Comparison of ENCODE assay signal across 18 cellular contexts in the genomic region with DNA sequence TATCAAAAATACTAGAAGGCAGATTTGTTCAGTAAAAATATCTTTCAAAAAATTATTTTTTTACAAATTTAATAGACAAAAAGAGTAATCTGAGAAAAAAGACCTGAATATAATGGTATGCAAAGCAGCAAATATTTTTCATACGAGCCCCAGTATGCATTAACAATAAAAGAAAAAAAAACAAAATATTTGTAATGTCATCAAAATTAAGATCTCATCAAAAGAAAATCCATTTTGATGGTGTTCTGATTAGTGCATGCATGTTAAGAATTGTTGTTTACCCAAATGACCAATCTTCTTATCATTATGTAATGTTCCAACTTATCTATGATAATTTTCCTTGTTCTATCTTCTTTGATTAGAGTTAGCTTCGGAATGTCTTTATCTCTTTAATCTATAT.
DNase-seq lines count a peak whose midpoint lies in the region; ATAC-seq, FAIRE-seq and TF ChIP-seq lines count a peak whose summit lies in the region.
"Had no signal": no experiment of that assay in that cellular context is flagged by ENCODE, and none has a peak within 500 bp of the region (broad histone marks: within the 10 kb centered on the region; RNA-seq: fewer than 3 reads in every experiment).

No MANE protein-coding gene starts in this region.

- no peak for TF ChIP-seq RAD21 in HepG2 (CRISPR knock-in tag; IDR thresholded peaks at IDR 0.05)
- no peak for TF ChIP-seq RAD21 in IMR-90 (IDR thresholded peaks at IDR 0.05; ENCODE audit: low read length)
- no peak for TF ChIP-seq RAD21 in K562 (CRISPR knock-in tag; conservative IDR thresholded peaks at IDR 0.05 in 1 of 2, IDR thresholded peaks at IDR 0.05 in 1 of 2)

- H2AFZ ChIP-seq in HepG2 (ENCODE audit: low read length) = no peak overlapping the region
- H2AFZ ChIP-seq in IMR-90 (replicated peaks; ENCODE audit: low read length, poor library complexity) = no peak overlapping the region
- no peak overlapping the region for H2AFZ ChIP-seq in K562 (ENCODE audit: low read depth, low read length)

- in situ Hi-C loops in HepG2 (cut with HindIII; ENCODE audit: extremely low pct_ligation_motif_present, low pct_unique_long_range_greater_than_20kb) (no loop called here), IMR-90 (cut with MboI; ENCODE audit: low sequenced_read_pairs) (no loop called here), K562 (cut with MboI) (no loop called here)

- CTCF ChIA-PET in HepG2 (lab: Yijun Ruan, JAX; ENCODE audit: low intra/inter-chr PET ratio, low total read pairs) (no interaction called here), IMR-90 (lab: Yijun Ruan, JAX) (no interaction called here), K562 (lab: Yijun Ruan, JAX; ENCODE audit: low intra/inter-chr PET ratio) (no interaction called here)

- no peak overlapping the region for H4K8ac ChIP-seq in IMR-90 (ENCODE audit: low read depth in 2 of 2, low read length in 2 of 2)

- H3K79me2 ChIP-seq in HepG2 (ENCODE audit: insufficient read depth, low read length) = no peaks in the 10 kb centered on the region
- H3K79me2 ChIP-seq in K562 (ENCODE audit: control insufficient read depth, insufficient read depth, low read length) = no peaks in the 10 kb centered on the region

- H3K9me1 ChIP-seq in IMR-90 (ENCODE audit: insufficient read depth, low read length) = no peaks in the 10 kb centered on the region
- no peaks in the 10 kb centered on the region for H3K9me1 ChIP-seq in K562 (ENCODE audit: control insufficient read depth, insufficient read depth, low read length)

- no peak overlapping the region for H3K56ac ChIP-seq in IMR-90 (ENCODE audit: extremely low read depth, insufficient read depth, low read length)

- no peak overlapping the region for H2BK15ac ChIP-seq in IMR-90 (ENCODE audit: low read depth, low read length)

- no peak overlapping the region for H3K18ac ChIP-seq in IMR-90 (ENCODE audit: low read depth, low read length)

- H3K14ac ChIP-seq in IMR-90 (replicated peaks; ENCODE audit: low read depth, low read length) = no peak overlapping the region

- H4K5ac ChIP-seq in IMR-90 (ENCODE audit: low read depth, low read length) = no peak overlapping the region

- H4K20me1 ChIP-seq in HepG2 (ENCODE audit: insufficient read depth, low read length) = no peaks in the 10 kb centered on the region
- no peaks in the 10 kb centered on the region for H4K20me1 ChIP-seq in IMR-90 (ENCODE audit: insufficient read depth, low read length)
- no peaks in the 10 kb centered on the region for H4K20me1 ChIP-seq in K562 (replicated peaks; ENCODE audit: control insufficient read depth, insufficient read depth, low read length)
- H4K20me1 ChIP-seq: BLaER1 treated with 17β-estradiol and CSF1 and Interleukin-3, amounts not matched to agents 10 nM and 100 nM had no signal

- TF ChIP-seq CTCF in HepG2 (CRISPR knock-in tag; IDR thresholded peaks at IDR 0.05) = no peak
- TF ChIP-seq CTCF in right lobe of liver (IDR thresholded peaks at IDR 0.05) = no peak
- no peak for TF ChIP-seq CTCF in IMR-90 (conservative IDR thresholded peaks at IDR 0.05; ENCODE audit: low read depth, low read length)
- no peak for TF ChIP-seq CTCF in K562 (IDR thresholded peaks at IDR 0.05 in 2 of 3, conservative IDR thresholded peaks at IDR 0.05 in 1 of 3; ENCODE audit: insufficient read depth in 2 of 3, low read depth in 1 of 3, low read length in 3 of 3)

- BruUV-seq in HepG2 (replicated peaks; lab: Mats Ljungman, UMichigan) (no TSS peak), IMR-90 (replicated peaks; lab: Mats Ljungman, UMichigan) (no TSS peak), K562 (replicated peaks; lab: Mats Ljungman, UMichigan) (no TSS peak)

- no peak overlapping the region for H2AK5ac ChIP-seq in IMR-90 (ENCODE audit: low read depth, low read length)

- H3K27ac ChIP-seq in HepG2 (ENCODE audit: extremely low read length, insufficient read depth, low read length) (no peak overlapping the region), right lobe of liver (no peak overlapping the region), IMR-90 (ENCODE audit: insufficient read depth, low read length) (no peak overlapping the region), K562 (ENCODE audit: extremely low read depth, low read depth, low read length) (no peak overlapping the region)
- no peak overlapping the region for H3K27ac ChIP-seq in effector memory CD4-positive, alpha-beta T cell (ENCODE audit: insufficient read depth, low read length, poor library complexity, severe bottlenecking)
- H3K27ac ChIP-seq: 22Rv1; BLaER1 treated with 17β-estradiol and CSF1 and Interleukin-3, amounts not matched to agents 10 nM and 100 nM; C4-2B had no signal

- ATAC-seq in HepG2 = no peak
- ATAC-seq in right lobe of liver = no peak
- no peak for ATAC-seq in IMR-90 (ENCODE audit: low read depth)
- ATAC-seq in K562 = no peak
- no peak for ATAC-seq in GM18868 (IDR thresholded peaks at IDR 0.05; ENCODE audit: unreplicated experiment)
- ATAC-seq: CD8-positive, alpha-beta T cell had no signal

- H3K4me2 ChIP-seq in HepG2 (ENCODE audit: low read depth, low read length) (no peak overlapping the region), IMR-90 (ENCODE audit: low read depth, low read length) (no peak overlapping the region), K562 (ENCODE audit: insufficient read depth, low read length) (no peak overlapping the region)
- H3K4me2 ChIP-seq: BLaER1 treated with 17β-estradiol and CSF1 and Interleukin-3, amounts not matched to agents 10 nM and 100 nM had no signal

- H2AK9ac ChIP-seq in IMR-90 (replicated peaks; ENCODE audit: low read depth, low read length, poor library complexity) = no peak overlapping the region

- TF ChIP-seq POLR2A in HepG2 (IDR thresholded peaks at IDR 0.05; ENCODE audit: insufficient read depth in 1 of 2, low read depth in 2 of 2, low read length in 2 of 2) = no peak
- TF ChIP-seq POLR2A in right lobe of liver (IDR thresholded peaks at IDR 0.05) = no peak
- TF ChIP-seq POLR2A in IMR-90 (IDR thresholded peaks at IDR 0.05; ENCODE audit: low read depth, low read length) = no peak
- TF ChIP-seq POLR2A in K562 (conservative IDR thresholded peaks at IDR 0.05) = no peak

- FAIRE-seq in HepG2 (lab: Jason Lieb, UNC) = no peak
- no peak for FAIRE-seq in K562 (lab: Jason Lieb, UNC)
- FAIRE-seq: D721Med, GM12891 had no signal

- no peak overlapping the region for H2BK120ac ChIP-seq in IMR-90 (ENCODE audit: low read depth, low read length)

- H3K9me3 ChIP-seq in HepG2 (ENCODE audit: low read length) (peaks cover 7% of the 10 kb centered on the region; the same call in 1 of the 2 replicates), right lobe of liver (no peaks in the 10 kb centered on the region), IMR-90 (ENCODE audit: control insufficient read depth, insufficient read depth, low read length) (0 out of 2 replicates have a peak, but pooled peaks cover 3% of the 10 kb centered on the region), K562 (replicated peaks; ENCODE audit: control insufficient read depth, insufficient read depth, low read depth, low read length) (no peaks in the 10 kb centered on the region)
- no peaks in the 10 kb centered on the region for H3K9me3 ChIP-seq in effector memory CD4-positive, alpha-beta T cell (ENCODE audit: control insufficient read depth, low read length)
- H3K9me3 ChIP-seq: Caco-2 had no signal

- H3K23ac ChIP-seq in IMR-90 (ENCODE audit: low read depth, low read length) = no peak overlapping the region

- H3K79me1 ChIP-seq in IMR-90 (ENCODE audit: low read depth in 1 of 2, low read length in 2 of 2) = no peaks in the 10 kb centered on the region

- intact Hi-C loops in HepG2 (cut with micrococcal nuclease; ENCODE audit: unreplicated experiment) = no loop called here
- intact Hi-C loops in right lobe of liver (cut with DNase I) = no loop called here
- intact Hi-C loops in IMR-90 (cut with micrococcal nuclease) = no loop called here
- intact Hi-C loops in K562 (cut with micrococcal nuclease) = no loop called here

- H3K4ac ChIP-seq in IMR-90 (ENCODE audit: low read depth, low read length) = no peak overlapping the region

- TF ChIP-seq EP300 in HepG2 (IDR thresholded peaks at IDR 0.05; ENCODE audit: low read depth in 2 of 2, low read length in 2 of 2) (no peak), HepG2 (CRISPR knock-in tag; IDR thresholded peaks at IDR 0.05; ENCODE audit: borderline replicate concordance) (no peak), K562 (IDR thresholded peaks at IDR 0.05; ENCODE audit: low read length) (no peak)

- 19% methylated on average over 2 of the region's 2 CpGs for WGBS in HepG2 (ENCODE audit: low lambda C conversion rate)
- whole genome bisulfite sequencing in right lobe of liver (ENCODE audit: insufficient coverage, low coverage, low lambda C conversion rate, missing lambda C conversion rate) = 32% methylated on average over 2 of the region's 2 CpGs
- WGBS in IMR-90 (ENCODE audit: extremely low coverage in 2 of 2, insufficient read length in 1 of 2), 2 experiments = no CpG with 5 or more reads among the region's 2 CpGs
- 2% methylated on average over 2 of the region's 2 CpGs for WGBS in K562 (ENCODE audit: insufficient coverage, low coverage, missing lambda C conversion rate)

- H3K9ac ChIP-seq in HepG2 (ENCODE audit: insufficient read depth, low read depth, low read length) (no peak overlapping the region), IMR-90 (ENCODE audit: low read depth, low read length) (no peak overlapping the region), K562 (ENCODE audit: insufficient read depth in 1 of 2, low read depth in 2 of 2, low read length in 2 of 2) (no peak overlapping the region)
- H3K9ac ChIP-seq: BLaER1 treated with 17β-estradiol and CSF1 and Interleukin-3, amounts not matched to agents 10 nM and 100 nM had no signal

- H3K4me3 ChIP-seq in HepG2 (replicated peaks in 1 of 3; ENCODE audit: insufficient read depth in 1 of 3, low read depth in 2 of 3, low read length in 3 of 3) = no peak overlapping the region
- H3K4me3 ChIP-seq in right lobe of liver = no peak overlapping the region
- no peak overlapping the region for H3K4me3 ChIP-seq in IMR-90 (ENCODE audit: insufficient read depth, low read depth, low read length)
- no peak overlapping the region for H3K4me3 ChIP-seq in K562
- H3K4me3 ChIP-seq in effector memory CD4-positive, alpha-beta T cell (ENCODE audit: insufficient read depth, low read depth, low read length, poor library complexity, severe bottlenecking) = no peak overlapping the region
- H3K4me3 ChIP-seq: BLaER1 treated with 17β-estradiol and CSF1 and Interleukin-3, amounts not matched to agents 10 nM and 100 nM had no signal

- no peak for DNase-seq in HepG2 (ENCODE audit: low spot score)
- DNase-seq in right lobe of liver = no peak
- DNase-seq in IMR-90 = no peak
- no peak for DNase-seq in K562 (ENCODE audit: extremely low read depth in 1 of 4, low spot score in 3 of 4)
- DNase-seq in effector memory CD4-positive, alpha-beta T cell = no peak
- DNase-seq: AML-193; Caco-2; Calu3; CD4-positive, alpha-beta T cell; CD8-positive, alpha-beta T cell; DMS79 treated with DMSO at 0.1 percent for 48 hours; GF-D8 had no signal

- H3K36me3 ChIP-seq in HepG2 (replicated peaks in 1 of 2; ENCODE audit: control insufficient read depth in 1 of 2, insufficient read depth in 2 of 2, low read length in 2 of 2) (no peaks in the 10 kb centered on the region), right lobe of liver (no peaks in the 10 kb centered on the region), IMR-90 (ENCODE audit: control insufficient read depth, insufficient read depth, low read length) (no peaks in the 10 kb centered on the region), K562 (ENCODE audit: control insufficient read depth, insufficient read depth, low read length) (no peaks in the 10 kb centered on the region)
- H3K36me3 ChIP-seq in effector memory CD4-positive, alpha-beta T cell (ENCODE audit: control insufficient read depth, insufficient read depth, low read length) = no peaks in the 10 kb centered on the region
- H3K36me3 ChIP-seq: BLaER1 treated with 17β-estradiol and CSF1 and Interleukin-3, amounts not matched to agents 10 nM and 100 nM had no signal

- H3K4me1 ChIP-seq in HepG2 (ENCODE audit: insufficient read depth, low read length) (no peaks in the 10 kb centered on the region), right lobe of liver (no peaks in the 10 kb centered on the region), IMR-90 (ENCODE audit: control insufficient read depth, insufficient read depth, low read length) (no peaks in the 10 kb centered on the region), K562 (replicated peaks in 1 of 2; ENCODE audit: control insufficient read depth in 2 of 2, insufficient read depth in 2 of 2, low read length in 2 of 2) (no peaks in the 10 kb centered on the region)
- no peaks in the 10 kb centered on the region for H3K4me1 ChIP-seq in effector memory CD4-positive, alpha-beta T cell (ENCODE audit: control insufficient read depth, insufficient read depth, low read length, poor library complexity, severe bottlenecking)
- H3K4me1 ChIP-seq: BLaER1 treated with 17β-estradiol and CSF1 and Interleukin-3, amounts not matched to agents 10 nM and 100 nM; Caco-2 had no signal

- H2BK5ac ChIP-seq in IMR-90 (ENCODE audit: low read depth, low read length, poor library complexity, severe bottlenecking) = no peak overlapping the region

- dilution Hi-C loops in IMR-90 (cut with HindIII; ENCODE audit: low sequenced_read_pairs, unreplicated experiment) = no loop called here

- POLR2A ChIA-PET in HepG2 (lab: Yijun Ruan, JAX) = no interaction called here
- POLR2A ChIA-PET in IMR-90 (lab: Charles Lee; ENCODE audit: unreplicated experiment) = no interaction called here
- POLR2A ChIA-PET in K562 (lab: Yijun Ruan, JAX) = no interaction called here

- H3K27me3 ChIP-seq in HepG2 (ENCODE audit: control insufficient read depth in 1 of 2, insufficient read depth in 2 of 2, low read length in 2 of 2) (no peaks in the 10 kb centered on the region), right lobe of liver (no peaks in the 10 kb centered on the region), IMR-90 (ENCODE audit: control insufficient read depth, insufficient read depth, low read length) (no peaks in the 10 kb centered on the region), K562 (ENCODE audit: control insufficient read depth in 2 of 2, insufficient read depth in 2 of 2, low read length in 2 of 2) (no peaks in the 10 kb centered on the region)
- H3K27me3 ChIP-seq in effector memory CD4-positive, alpha-beta T cell (replicated peaks; ENCODE audit: control insufficient read depth, insufficient read depth, low read length, poor library complexity, severe bottlenecking) = no peaks in the 10 kb centered on the region
- H3K27me3 ChIP-seq: BLaER1 treated with 17β-estradiol and CSF1 and Interleukin-3, amounts not matched to agents 10 nM and 100 nM had no signal

- no peak overlapping the region for H4K91ac ChIP-seq in IMR-90 (ENCODE audit: insufficient read depth, low read depth, low read length)

- no peak overlapping the region for H2BK20ac ChIP-seq in IMR-90 (ENCODE audit: low read depth, low read length)

Comparison
In these comparisons a context has a peak if more than half of its experiments do, and no peak if none do; other contexts are left out.
1. Of the 241 proteins assayed by ChIP-seq in both HepG2 and K562: peak only in HepG2: MAFF and MAFK; only in K562: MAFG; in both: none; in neither: 238.